ENCODE assay signal across 19 cellular contexts in the genomic region with DNA sequence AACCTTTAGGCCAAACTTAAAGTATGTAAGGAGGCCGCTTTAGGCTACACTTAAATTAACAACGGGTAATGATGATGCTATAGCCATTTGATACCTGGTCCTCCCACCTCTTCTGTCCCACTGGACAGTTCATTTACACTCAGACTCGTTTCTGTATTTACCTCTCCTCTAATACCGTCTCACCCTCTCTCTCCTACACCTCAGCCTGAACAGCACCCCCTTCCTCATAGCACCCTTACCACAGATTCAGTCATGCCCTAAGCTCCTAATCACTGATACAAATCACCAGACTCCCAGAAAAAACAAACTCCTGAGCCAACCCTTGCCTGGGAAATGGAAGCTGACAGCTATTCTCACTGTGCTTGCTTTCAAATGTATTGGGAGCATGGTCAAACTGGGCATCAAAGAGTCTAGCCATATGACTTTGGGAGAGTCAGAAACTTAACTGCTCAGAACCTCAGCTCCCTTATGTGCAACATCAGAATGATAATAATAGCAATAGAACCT.
"Had no signal": no experiment of that assay in that cellular context is flagged by ENCODE, and none has a peak within 500 bp of the region (broad histone marks: within the 10 kb centered on the region; RNA-seq: fewer than 3 reads in every experiment).

No MANE protein-coding gene starts in this region.

- H3K4me1 Mint-ChIP-seq: activated naive CD8-positive, alpha-beta T cell treated with anti-CD3 and anti-CD28 coated beads, Interleukin-2, amount 10 ng/mL, durations not matched to agents 7 days and 5 days had no signal

- H3K27ac ChIP-seq: dorsolateral prefrontal cortex, lower lobe of right lung, neural progenitor cell, prostate gland, right lobe of liver, tibial artery had no signal

- H3K27ac Mint-ChIP-seq: activated CD4-positive, alpha-beta memory T cell treated with anti-CD3 and anti-CD28 coated beads, Interleukin-2, amount 10 ng/mL, durations not matched to agents 7 days and 5 days; activated CD8-positive, alpha-beta memory T cell treated with anti-CD3 and anti-CD28 coated beads, Interleukin-2, amount 10 ng/mL, durations not matched to agents 7 days and 5 days; activated naive CD8-positive, alpha-beta T cell treated with anti-CD3 and anti-CD28 coated beads, Interleukin-2, amount 10 ng/mL, durations not matched to agents 7 days and 5 days; neural progenitor cell; T-cell had no signal

- H3K27me3 Mint-ChIP-seq: activated CD4-positive, alpha-beta memory T cell treated with anti-CD3 and anti-CD28 coated beads, Interleukin-2, amount 10 ng/mL, durations not matched to agents 7 days and 5 days; activated CD8-positive, alpha-beta memory T cell treated with anti-CD3 and anti-CD28 coated beads, Interleukin-2, amount 10 ng/mL, durations not matched to agents 7 days and 5 days; activated naive CD8-positive, alpha-beta T cell treated with anti-CD3 and anti-CD28 coated beads, Interleukin-2, amount 10 ng/mL, durations not matched to agents 7 days and 5 days; T-cell had no signal

- H3K9me3 ChIP-seq: lower lobe of right lung, prostate gland, right lobe of liver, tibial artery had no signal

- H3K4me1 ChIP-seq: lower lobe of right lung, prostate gland, right lobe of liver had no signal

- H3K27me3 ChIP-seq: dorsolateral prefrontal cortex, neural progenitor cell, right lobe of liver, tibial artery had no signal

- H3K36me3 ChIP-seq: lower lobe of right lung, neural progenitor cell, prostate gland, right lobe of liver, tibial artery had no signal

- H3K9me3 Mint-ChIP-seq: activated CD4-positive, alpha-beta memory T cell treated with anti-CD3 and anti-CD28 coated beads, Interleukin-2, amount 10 ng/mL, durations not matched to agents 7 days and 5 days; activated naive CD8-positive, alpha-beta T cell treated with anti-CD3 and anti-CD28 coated beads, Interleukin-2, amount 10 ng/mL, durations not matched to agents 7 days and 5 days; neural progenitor cell; T-cell had no signal

- ATAC-seq: activated CD8-positive, alpha-beta memory T cell treated with anti-CD3 and anti-CD28 coated beads, Interleukin-2, amount 10 ng/mL, durations not matched to agents 7 days and 5 days; left cardiac atrium; right lobe of liver; T-cell had no signal

- H3K36me3 Mint-ChIP-seq: activated CD8-positive, alpha-beta memory T cell treated with anti-CD3 and anti-CD28 coated beads, Interleukin-2, amount 10 ng/mL, durations not matched to agents 7 days and 5 days; activated naive CD8-positive, alpha-beta T cell treated with anti-CD3 and anti-CD28 coated beads, Interleukin-2, amount 10 ng/mL, durations not matched to agents 7 days and 5 days; neural progenitor cell had no signal

- DNase-seq: activated CD4-positive, alpha-beta memory T cell treated with anti-CD3 and anti-CD28 coated beads, Interleukin-2, amount 10 ng/mL, durations not matched to agents 7 days and 5 days; activated CD4-positive, alpha-beta T cell treated with anti-CD3 and anti-CD28 coated beads for 48 hours; activated CD4-positive, CD25-positive, alpha-beta regulatory T cell; activated CD8-positive, alpha-beta memory T cell treated with anti-CD3 and anti-CD28 coated beads, Interleukin-2, amount 10 ng/mL, durations not matched to agents 7 days and 5 days; activated naive CD4-positive, alpha-beta T cell; activated naive CD8-positive, alpha-beta T cell treated with anti-CD3 and anti-CD28 coated beads, Interleukin-2, amount 10 ng/mL, durations not matched to agents 7 days and 5 days; amygdala; caudate nucleus; dorsolateral prefrontal cortex; left cardiac atrium; lower lobe of right lung; right lobe of liver; stimulated activated CD4-positive, alpha-beta T cell treated with anti-CD3 and anti-CD28 coated beads, Interleukin-4, amount 100 ng/mL, for 1 hour; T-cell; tibial artery had no signal

- FAIRE-seq: urothelium cell line had no signal

- H3K4me3 ChIP-seq: dorsolateral prefrontal cortex, lower lobe of right lung, neural progenitor cell, prostate gland, right lobe of liver, smooth muscle cell, tibial artery had no signal

- H3K4me3 Mint-ChIP-seq: activated CD4-positive, alpha-beta memory T cell treated with anti-CD3 and anti-CD28 coated beads, Interleukin-2, amount 10 ng/mL, durations not matched to agents 7 days and 5 days; activated CD8-positive, alpha-beta memory T cell treated with anti-CD3 and anti-CD28 coated beads, Interleukin-2, amount 10 ng/mL, durations not matched to agents 7 days and 5 days; activated naive CD8-positive, alpha-beta T cell treated with anti-CD3 and anti-CD28 coated beads, Interleukin-2, amount 10 ng/mL, durations not matched to agents 7 days and 5 days; neural progenitor cell; T-cell had no signal
